ENCODE assay signal across 15 cellular contexts in the genomic region with DNA sequence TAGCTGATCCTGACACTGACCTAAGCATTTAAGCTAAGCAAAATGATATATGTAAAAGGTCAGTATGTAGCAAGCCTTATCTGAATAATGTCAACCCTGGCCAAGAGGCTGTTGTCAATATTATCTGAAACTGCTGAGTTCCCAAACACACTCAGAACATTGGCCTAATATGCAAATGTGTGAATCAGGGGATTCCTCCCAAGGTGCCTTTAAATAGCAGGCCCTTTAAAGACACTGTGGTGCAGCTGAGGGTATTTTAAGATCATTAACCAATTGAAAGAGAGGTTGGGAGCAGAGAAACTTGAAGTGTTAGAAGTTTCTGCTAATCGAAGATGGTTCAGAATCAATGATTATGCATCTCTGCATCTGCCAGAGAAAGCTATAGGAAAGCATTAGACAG.
A peak's percentile ranks its signal among the peaks of the same experiment; 100 is the strongest.
DNase-seq lines count a peak whose midpoint lies in the region; ATAC-seq and TF ChIP-seq lines count a peak whose summit lies in the region.
"Had no signal": no experiment of that assay in that cellular context is flagged by ENCODE, and none has a peak within 500 bp of the region (broad histone marks: within the 10 kb centered on the region; RNA-seq: fewer than 3 reads in every experiment).

No MANE protein-coding gene starts in this region.

- no peaks in the 10 kb centered on the region for H3K9me3 ChIP-seq in transverse colon
- H3K9me3 ChIP-seq: esophagus squamous epithelium had no signal

- no peaks in the 10 kb centered on the region for H3K27me3 ChIP-seq in transverse colon
- H3K27me3 ChIP-seq: brain microvascular endothelial cell, esophagus squamous epithelium had no signal

- WGBS in transverse colon (ENCODE audit: low coverage in 1 of 2), 2 donors, result 38 to 63% methylated on average over 1 of the region's 1 CpG

- no peak for TF ChIP-seq CTCF in transverse colon (IDR thresholded peaks at IDR 0.05)

- TF ChIP-seq POLR2A in transverse colon (IDR thresholded peaks at IDR 0.05), result no peak

- ATAC-seq in GM18499 (IDR thresholded peaks at IDR 0.05; ENCODE audit: insufficient read depth, unreplicated experiment), result peak; percentile 90
- ATAC-seq in GM19468 (IDR thresholded peaks at IDR 0.05; ENCODE audit: extremely low read depth, unreplicated experiment), result peak; percentile 45
- ATAC-seq in HG02678 (IDR thresholded peaks at IDR 0.05; ENCODE audit: unreplicated experiment), result peak; percentile 52
- ATAC-seq in HG03520 (IDR thresholded peaks at IDR 0.05; ENCODE audit: unreplicated experiment), result peak; percentile 81
- ATAC-seq: SK-N-SH treated with all-trans-retinoic acid at 6 μM for 48 hours had no signal

- TF ChIP-seq EP300 in transverse colon (IDR thresholded peaks at IDR 0.05; ENCODE audit: low read depth), result no peak

- no peaks in the 10 kb centered on the region for H3K4me1 ChIP-seq in transverse colon
- H3K4me1 ChIP-seq: esophagus squamous epithelium had no signal

- H3K36me3 ChIP-seq in transverse colon, result no peaks in the 10 kb centered on the region
- H3K36me3 ChIP-seq: brain microvascular endothelial cell, esophagus squamous epithelium had no signal

- in situ Hi-C loops in transverse colon (cut with MboI; ENCODE audit: low pct_ligation_motif_present in 1 of 4, low pct_unique_long_range_greater_than_20kb in 1 of 4, low sequenced_read_pairs in 3 of 4), result no loop called here

- H3K4me3 ChIP-seq in transverse colon, result no peak overlapping the region
- H3K4me3 ChIP-seq: esophagus squamous epithelium had no signal

- H3K27ac ChIP-seq in transverse colon, result no peak overlapping the region
- H3K27ac ChIP-seq: brain microvascular endothelial cell, esophagus squamous epithelium had no signal

- intact Hi-C loops in transverse colon (cut with DNase I; ENCODE audit: low total_unique reads), result no loop called here

- no peak for DNase-seq in COLO668 (lab: John Stamatoyannopoulos, UW; ENCODE audit: unreplicated experiment)
- DNase-seq in transverse colon, result no peak
- DNase-seq in NCI-H1694 (lab: John Stamatoyannopoulos, UW), result no peak
- no peak for DNase-seq in SKM-1 (lab: John Stamatoyannopoulos, UW; ENCODE audit: unreplicated experiment)
- DNase-seq: activated naive CD4-positive, alpha-beta T cell treated with Interleukin-2 at 50 U/mL for 16 hours; brain microvascular endothelial cell; esophagus squamous epithelium; MV-4-11; NCI-H226; stimulated activated CD4-positive, alpha-beta T cell treated with anti-CD3 and anti-CD28 coated beads, Interleukin-15, amount 100 ng/mL, for 24 hours had no signal
